In the genomic region with DNA sequence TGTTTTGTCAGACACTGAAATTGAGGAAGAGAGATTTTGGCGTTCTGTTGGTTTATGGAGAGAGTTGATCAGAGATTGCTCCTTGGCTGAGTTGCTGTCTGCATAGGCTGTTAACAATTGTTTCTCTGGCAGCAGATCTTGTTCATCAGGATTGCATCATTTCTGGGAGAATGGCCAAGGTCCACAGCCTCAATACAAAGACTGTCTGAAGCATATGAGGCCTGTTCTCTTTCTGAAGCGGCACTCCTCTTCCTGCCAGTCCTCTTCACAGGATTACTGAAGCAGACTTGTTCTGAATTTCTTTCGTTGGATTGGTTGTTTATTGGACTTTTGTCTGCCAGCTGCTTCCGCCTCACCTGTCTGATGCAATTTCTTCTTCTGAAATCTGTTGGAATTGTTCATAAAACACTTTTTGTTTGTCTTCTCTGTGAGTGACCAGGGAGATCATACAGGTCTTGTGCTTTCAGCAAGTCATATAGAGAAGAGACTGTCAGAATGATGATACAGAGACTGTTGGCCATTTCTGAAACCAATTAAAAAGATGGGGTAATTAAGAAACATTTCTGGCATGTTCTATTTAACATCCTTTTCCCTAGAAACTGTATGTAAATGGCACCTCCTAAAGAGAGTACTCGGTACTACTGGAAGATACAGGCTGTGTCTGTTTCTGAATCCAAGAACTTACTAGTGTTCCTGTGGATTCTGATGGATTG, we compare ENCODE assay signal across 1 cellular context.
A peak's percentile ranks its signal among the peaks of the same experiment; 100 is the strongest.
TF ChIP-seq lines count a peak whose summit lies in the region.

No MANE protein-coding gene starts in this region.

TF ChIP-seq in HEK293, 187 proteins besides CTCF, POLR2A, EP300 and RAD21 (continued from another document):
- TF ChIP-seq, protein P1, sequence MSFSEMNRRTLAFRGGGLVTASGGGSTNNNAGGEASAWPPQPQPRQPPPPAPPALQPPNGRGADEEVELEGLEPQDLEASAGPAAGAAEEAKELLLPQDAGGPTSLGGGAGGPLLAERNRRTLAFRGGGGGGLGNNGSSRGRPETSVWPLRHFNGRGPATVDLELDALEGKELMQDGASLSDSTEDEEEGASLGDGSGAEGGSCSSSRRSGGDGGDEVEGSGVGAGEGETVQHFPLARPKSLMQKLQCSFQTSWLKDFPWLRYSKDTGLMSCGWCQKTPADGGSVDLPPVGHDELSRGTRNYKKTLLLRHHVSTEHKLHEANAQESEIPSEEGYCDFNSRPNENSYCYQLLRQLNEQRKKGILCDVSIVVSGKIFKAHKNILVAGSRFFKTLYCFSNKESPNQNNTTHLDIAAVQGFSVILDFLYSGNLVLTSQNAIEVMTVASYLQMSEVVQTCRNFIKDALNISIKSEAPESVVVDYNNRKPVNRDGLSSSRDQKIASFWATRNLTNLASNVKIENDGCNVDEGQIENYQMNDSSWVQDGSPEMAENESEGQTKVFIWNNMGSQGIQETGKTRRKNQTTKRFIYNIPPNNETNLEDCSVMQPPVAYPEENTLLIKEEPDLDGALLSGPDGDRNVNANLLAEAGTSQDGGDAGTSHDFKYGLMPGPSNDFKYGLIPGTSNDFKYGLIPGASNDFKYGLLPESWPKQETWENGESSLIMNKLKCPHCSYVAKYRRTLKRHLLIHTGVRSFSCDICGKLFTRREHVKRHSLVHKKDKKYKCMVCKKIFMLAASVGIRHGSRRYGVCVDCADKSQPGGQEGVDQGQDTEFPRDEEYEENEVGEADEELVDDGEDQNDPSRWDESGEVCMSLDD (tag by site-specific recombination; IDR thresholded peaks at IDR 0.05), result no peak
- TF ChIP-seq ZNF324 (tag by site-specific recombination; IDR thresholded peaks at IDR 0.05) (peak; percentile 78), ZNF596 (tag by site-specific recombination; IDR thresholded peaks at IDR 0.05) (peak; percentile 80; the same call in 1 of the 2 replicates), SCRT2 (tag by site-specific recombination; IDR thresholded peaks at IDR 0.05) (peak; percentile 55), ZNF561 (tag by site-specific recombination; IDR thresholded peaks at IDR 0.05; ENCODE audit: borderline replicate concordance) (peak; percentile 35; the same call in 1 of the 2 replicates), ZNF223 (tag by site-specific recombination; IDR thresholded peaks at IDR 0.05) (no peak), GLIS2 (tag by site-specific recombination; IDR thresholded peaks at IDR 0.05) (no peak), ZNF426 (tag by site-specific recombination; IDR thresholded peaks at IDR 0.05) (no peak), ZNF600 (tag by site-specific recombination; IDR thresholded peaks at IDR 0.05) (peak; percentile 82), KLF16 (tag by site-specific recombination; IDR thresholded peaks at IDR 0.05) (no peak), ZNF76 (tag by site-specific recombination; IDR thresholded peaks at IDR 0.05; ENCODE audit: borderline replicate concordance, low read depth) (no peak), ZNF701 (tag by site-specific recombination; IDR thresholded peaks at IDR 0.05) (no peak), ZNF501 (tag by site-specific recombination; IDR thresholded peaks at IDR 0.05) (no peak), ELK4 (IDR thresholded peaks at IDR 0.05; ENCODE audit: borderline replicate concordance, low read depth, low read length) (no peak), SALL2 (tag by site-specific recombination; IDR thresholded peaks at IDR 0.05; ENCODE audit: borderline replicate concordance) (no peak), YY2 (tag by site-specific recombination; IDR thresholded peaks at IDR 0.05) (no peak), ZNF416 (tag by site-specific recombination; IDR thresholded peaks at IDR 0.05) (no peak), ZNF398 (tag by site-specific recombination; IDR thresholded peaks at IDR 0.05) (peak; percentile 21; the same call in 1 of the 2 replicates), ZNF558 (tag by site-specific recombination; IDR thresholded peaks at IDR 0.05) (peak; percentile 72; the same call in 1 of the 2 replicates), ZNF629 (tag by site-specific recombination; IDR thresholded peaks at IDR 0.05) (peak; percentile 80), ZNF155 (tag by site-specific recombination; IDR thresholded peaks at IDR 0.05) (no peak), SETDB1 (IDR thresholded peaks at IDR 0.05; ENCODE audit: insufficient read length, low read length) (no peak), ZNF624 (tag by site-specific recombination; IDR thresholded peaks at IDR 0.05) (no peak), TCF7L2 (IDR thresholded peaks at IDR 0.05; ENCODE audit: borderline replicate concordance, low read depth, low read length) (no peak), ZNF777 (tag by site-specific recombination; IDR thresholded peaks at IDR 0.05; ENCODE audit: borderline replicate concordance) (no peak), RBAK (tag by site-specific recombination; IDR thresholded peaks at IDR 0.05) (no peak), ZNF768 (tag by site-specific recombination; IDR thresholded peaks at IDR 0.05) (peak; percentile 87), ZNF354C (tag by site-specific recombination; IDR thresholded peaks at IDR 0.05; ENCODE audit: borderline replicate concordance, low read depth) (no peak), ZFP3 (tag by site-specific recombination; IDR thresholded peaks at IDR 0.05; ENCODE audit: low read depth) (no peak), SCRT1 (tag by site-specific recombination; IDR thresholded peaks at IDR 0.05; ENCODE audit: borderline replicate concordance) (peak; percentile 19; the same call in 1 of the 2 replicates), ZNF404 (tag by site-specific recombination; IDR thresholded peaks at IDR 0.05) (no peak), TRIM28 (IDR thresholded peaks at IDR 0.05; ENCODE audit: borderline replicate concordance, low read length) (peak; percentile 85; the same call in 1 of the 2 replicates), SP2 (tag by site-specific recombination; IDR thresholded peaks at IDR 0.05) (no peak), ZBTB20 (tag by site-specific recombination; IDR thresholded peaks at IDR 0.05) (peak; percentile 23; the same call in 1 of the 2 replicates), ZBTB7A (tag by site-specific recombination; IDR thresholded peaks at IDR 0.05; ENCODE audit: low read depth) (no peak), ZNF843 (tag by site-specific recombination; IDR thresholded peaks at IDR 0.05) (no peak; the same call in 1 of the 2 replicates), ZNF529 (tag by site-specific recombination; IDR thresholded peaks at IDR 0.05; ENCODE audit: insufficient replicate concordance) (no peak), ZNF394 (tag by site-specific recombination; IDR thresholded peaks at IDR 0.05; ENCODE audit: borderline replicate concordance) (no peak), ZNF175 (tag by site-specific recombination; IDR thresholded peaks at IDR 0.05) (no peak), MEIS1 (CRISPR knock-in tag; IDR thresholded peaks at IDR 0.05; ENCODE audit: borderline replicate concordance) (no peak), ZNF610 (tag by site-specific recombination; IDR thresholded peaks at IDR 0.05; ENCODE audit: borderline replicate concordance) (0 out of 2 replicates have a peak, but pooled peaks have one; percentile 62), KLF17 (tag by site-specific recombination; IDR thresholded peaks at IDR 0.05) (no peak), ZNF518A (tag by site-specific recombination; conservative IDR thresholded peaks at IDR 0.05; ENCODE audit: low read depth) (peak; percentile 48), ZNF623 (tag by site-specific recombination; IDR thresholded peaks at IDR 0.05) (no peak), ZNF37A (tag by site-specific recombination; IDR thresholded peaks at IDR 0.05) (no peak)
- TF ChIP-seq, protein P2, sequence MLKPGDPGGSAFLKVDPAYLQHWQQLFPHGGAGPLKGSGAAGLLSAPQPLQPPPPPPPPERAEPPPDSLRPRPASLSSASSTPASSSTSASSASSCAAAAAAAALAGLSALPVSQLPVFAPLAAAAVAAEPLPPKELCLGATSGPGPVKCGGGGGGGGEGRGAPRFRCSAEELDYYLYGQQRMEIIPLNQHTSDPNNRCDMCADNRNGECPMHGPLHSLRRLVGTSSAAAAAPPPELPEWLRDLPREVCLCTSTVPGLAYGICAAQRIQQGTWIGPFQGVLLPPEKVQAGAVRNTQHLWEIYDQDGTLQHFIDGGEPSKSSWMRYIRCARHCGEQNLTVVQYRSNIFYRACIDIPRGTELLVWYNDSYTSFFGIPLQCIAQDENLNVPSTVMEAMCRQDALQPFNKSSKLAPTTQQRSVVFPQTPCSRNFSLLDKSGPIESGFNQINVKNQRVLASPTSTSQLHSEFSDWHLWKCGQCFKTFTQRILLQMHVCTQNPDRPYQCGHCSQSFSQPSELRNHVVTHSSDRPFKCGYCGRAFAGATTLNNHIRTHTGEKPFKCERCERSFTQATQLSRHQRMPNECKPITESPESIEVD (tag by site-specific recombination; IDR thresholded peaks at IDR 0.05), result peak; percentile 63
- TF ChIP-seq, protein P3, sequence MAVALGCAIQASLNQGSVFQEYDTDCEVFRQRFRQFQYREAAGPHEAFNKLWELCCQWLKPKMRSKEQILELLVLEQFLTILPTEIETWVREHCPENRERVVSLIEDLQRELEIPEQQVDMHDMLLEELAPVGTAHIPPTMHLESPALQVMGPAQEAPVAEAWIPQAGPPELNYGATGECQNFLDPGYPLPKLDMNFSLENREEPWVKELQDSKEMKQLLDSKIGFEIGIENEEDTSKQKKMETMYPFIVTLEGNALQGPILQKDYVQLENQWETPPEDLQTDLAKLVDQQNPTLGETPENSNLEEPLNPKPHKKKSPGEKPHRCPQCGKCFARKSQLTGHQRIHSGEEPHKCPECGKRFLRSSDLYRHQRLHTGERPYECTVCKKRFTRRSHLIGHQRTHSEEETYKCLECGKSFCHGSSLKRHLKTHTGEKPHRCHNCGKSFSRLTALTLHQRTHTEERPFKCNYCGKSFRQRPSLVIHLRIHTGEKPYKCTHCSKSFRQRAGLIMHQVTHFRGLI (tag by site-specific recombination; IDR thresholded peaks at IDR 0.05), result no peak
